Comparison of ENCODE assay signal across 9 cellular contexts in genomic region chr7:128940494-128941322, GRCh38. TPM values are rescaled to one million over a fixed set of nuclear protein-coding genes. Genes with fewer than 3 reads are reported as not detected.
DNase-seq lines count a peak whose midpoint lies in the region; ATAC-seq, FAIRE-seq and TF ChIP-seq lines count a peak whose summit lies in the region.
"Had no signal": no experiment of that assay in that cellular context is flagged by ENCODE, and none has a peak within 500 bp of the region (broad histone marks: within the 10 kb centered on the region; RNA-seq: fewer than 3 reads in every experiment).

No MANE protein-coding gene starts in this region.

- CTCF ChIA-PET in GM12878 (lab: Yijun Ruan, JAX): interaction anchor here (0.6 to 2.9 kb wide), 22 partner anchors 8 to 273 kb away, joined by 3 to 23 read pairs (median 4); partner anchors contain the start of gene KCP

- intact Hi-C loops in GM12878 (cut with micrococcal nuclease; ENCODE audit: unreplicated experiment): loop anchor here (2.0 kb wide), 1 partner anchor 36 kb away; no protein-coding TSS in a partner anchor
- intact Hi-C loops in psoas muscle (cut with DNase I): no loop called here

- SMC1A ChIA-PET in GM12878 (lab: Charles Lee; ENCODE audit: uncharacterized antibody, unreplicated experiment): interaction anchor here (0.7 to 3.7 kb wide), 26 partner anchors 9 to 223 kb away, joined by 3 to 37 read pairs (median 5); partner anchors contain the start of gene TNPO3

- no peak overlapping the region for H3K4me3 ChIP-seq in Jurkat, Clone E6-1 (ENCODE audit: low read length)
- H3K4me3 ChIP-seq in GM12878 (peak overlapping the region; percentile 71), psoas muscle (no peak overlapping the region)
- H3K4me3 ChIP-seq: SJSA1 had no signal

- TF ChIP-seq EP300 in GM12878 (IDR thresholded peaks at IDR 0.05; ENCODE audit: borderline replicate concordance in 1 of 2, control insufficient read depth in 1 of 2, low read depth in 2 of 2, low read length in 2 of 2): peak; percentile 61 to 78; a peak in 2 of 4 replicates

- H3K4me2 ChIP-seq in GM12878 (ENCODE audit: control insufficient read depth, insufficient read depth): peak overlapping the region; percentile 86

- peaks cover 6 to 14% of the 10 kb centered on the region in 2 experiments for H3K36me3 ChIP-seq in GM12878 (ENCODE audit: control insufficient read depth in 2 of 2, insufficient read depth in 2 of 2, low read length in 1 of 2)
- H3K36me3 ChIP-seq in psoas muscle (ENCODE audit: insufficient read depth in 1 of 2, low read depth in 1 of 2): no peaks in the 10 kb centered on the region
- H3K36me3 ChIP-seq: SJSA1 had no signal

- BruUV-seq in GM12878 (replicated peaks; lab: Mats Ljungman, UMichigan): no TSS peak

- H3K27ac ChIP-seq in GM12878 (ENCODE audit: control insufficient read depth, insufficient read depth): peak overlapping the region; percentile 96
- no peak overlapping the region for H3K27ac ChIP-seq in psoas muscle
- H3K27ac ChIP-seq in foreskin keratinocyte: no peak overlapping the region
- H3K27ac ChIP-seq: SJSA1 had no signal

- H3K9ac ChIP-seq in GM12878 (ENCODE audit: control insufficient read depth, insufficient read depth, low read length): peak overlapping the region; percentile 83

- no peaks in the 10 kb centered on the region for H3K27me3 ChIP-seq in GM12878 (replicated peaks in 1 of 2; ENCODE audit: control insufficient read depth in 2 of 2, insufficient read depth in 2 of 2, low read length in 1 of 2)
- H3K27me3 ChIP-seq in psoas muscle (ENCODE audit: insufficient read depth in 3 of 3, low read length in 2 of 3): peaks cover 0 to 38% (median 13%) of the 10 kb centered on the region in 3 donors
- peaks cover 41% of the 10 kb centered on the region for H3K27me3 ChIP-seq in foreskin keratinocyte

- RAD21 ChIA-PET in GM12878 (lab: Charles Lee; ENCODE audit: unreplicated experiment): interaction anchor here (0.5 to 5.6 kb wide), 28 partner anchors 8 to 674 kb away, joined by 3 to 40 read pairs (median 5); partner anchors contain the start of gene TNPO3

- in situ Hi-C loops in GM12878 (cut with MboI): no loop called here

- TF ChIP-seq CTCF in GM12878 (IDR thresholded peaks at IDR 0.05 in 2 of 3, conservative IDR thresholded peaks at IDR 0.05 in 1 of 3; ENCODE audit: control insufficient read depth in 2 of 3, extremely low read depth in 1 of 3, insufficient read depth in 1 of 3, low read depth in 3 of 3, low read length in 3 of 3) (no peak), psoas muscle (IDR thresholded peaks at IDR 0.05) (no peak), foreskin keratinocyte (conservative IDR thresholded peaks at IDR 0.05) (no peak)

- FAIRE-seq in GM18507 (lab: Jason Lieb, UNC) (peak; percentile 94), GM12878 (lab: Jason Lieb, UNC) (peak; percentile 92), frontal cortex (lab: Jason Lieb, UNC) (no peak)

- H3K79me2 ChIP-seq in GM12878 (ENCODE audit: control insufficient read depth, insufficient read depth, low read length): peaks cover 86% of the 10 kb centered on the region

- POLR2A ChIA-PET in GM12878 (lab: Charles Lee): interaction anchor here (0.7 to 6.7 kb wide), 20 partner anchors 9 to 182 kb away, joined by 3 to 107 read pairs (median 6); partner anchors contain the start of genes ATP6V1F, KCP and TNPO3

- peak; percentile 81 for TF ChIP-seq POLR2A in GM12878 (IDR thresholded peaks at IDR 0.05; ENCODE audit: low read depth, low read length)

- DNase-seq in GM18507 (ENCODE audit: extremely low spot score, insufficient read length, low read depth) (peak; percentile 76), GM12878 (ENCODE audit: low read depth, low spot score) (peak; percentile 66), psoas muscle (peak; percentile 60 to 74), foreskin keratinocyte (no peak), NCI-H345 treated with DMSO at 0.1 percent for 48 hours (lab: John Stamatoyannopoulos, UW; ENCODE audit: unreplicated experiment) (no peak), frontal cortex (ENCODE audit: low spot score in 2 of 2) (no peak)
- peak; percentile 39 for DNase-seq in Jurkat, Clone E6-1 (ENCODE audit: low read depth, low spot score)

- no peak overlapping the region; the same call in 1 of the 2 replicates for H2AFZ ChIP-seq in GM12878 (ENCODE audit: control insufficient read depth, low read depth, low read length)

- TF ChIP-seq RAD21 in GM12878 (IDR thresholded peaks at IDR 0.05; ENCODE audit: insufficient read depth, low read depth, low read length): no peak

- H3K4me1 ChIP-seq in GM12878 (ENCODE audit: control insufficient read depth, insufficient read depth, low read length): peaks cover 32% of the 10 kb centered on the region
- no peaks in the 10 kb centered on the region for H3K4me1 ChIP-seq in psoas muscle
- no peaks in the 10 kb centered on the region for H3K4me1 ChIP-seq in foreskin keratinocyte

- no peaks in the 10 kb centered on the region for H4K20me1 ChIP-seq in GM12878 (ENCODE audit: control insufficient read depth, insufficient read depth)

- ATAC-seq in GM21526 (IDR thresholded peaks at IDR 0.05; ENCODE audit: low FRiP score, unreplicated experiment) (peak; percentile 60), GM12878 (peak; percentile 72), psoas muscle (peak in 1 of 4 donors; percentile 41), foreskin keratinocyte (no peak)

- H3K9me3 ChIP-seq in GM12878 (replicated peaks; ENCODE audit: control insufficient read depth, insufficient read depth, low read length) (no peaks in the 10 kb centered on the region), psoas muscle (no peaks in the 10 kb centered on the region)

- under 1% methylated on average over 20 of the region's 20 CpGs for WGBS in GM12878 (ENCODE audit: insufficient coverage, insufficient replicate concordance, low lambda C conversion rate, missing lambda C conversion rate)
- 78 to 82% (median 79%) methylated on average over 20 of the region's 20 CpGs for WGBS in psoas muscle, 3 donors

TF ChIP-seq in GM12878, 131 proteins besides CTCF, POLR2A, EP300 and RAD21 (continues in another document):
- peak in 1 of 2 experiments; percentile 58; a peak in 1 of 4 replicates for TF ChIP-seq SRF (IDR thresholded peaks at IDR 0.05; ENCODE audit: low read depth in 2 of 2, low read length in 2 of 2)
- TF ChIP-seq POLR2AphosphoS5 (IDR thresholded peaks at IDR 0.05; ENCODE audit: low read length): peak; percentile 51; the same call in 1 of the 2 replicates
- TF ChIP-seq RUNX3 (IDR thresholded peaks at IDR 0.05; ENCODE audit: low read length): no peak

RNA-seq across cellular contexts. Expression of gene IRF5, which starts 3.0 kb away (rescaled TPM):
- not detected for polyA plus RNA-seq in Jurkat, Clone E6-1 (2012; ENCODE audit: insufficient read depth, insufficient read length)
- total RNA-seq in GM12878 (2013; cell fraction: nucleolus; rRNA removed): 65.7 and 75.1 TPM in 2 replicates
- total RNA-seq in GM12878 (2014; rRNA removed): 81.7 and 90.0 TPM in 2 replicates
- 33.9 and 36.5 TPM in 2 replicates for total RNA-seq in GM12878 (2014; rRNA removed; fragmentation: Illumina TruSeq; extraction: Trizol)
- 74.6 and 74.9 TPM in 2 replicates for total RNA-seq in GM12878 (2021)
- polyA plus RNA-seq in GM12878 (2011; ENCODE audit: low read depth): 26.5 TPM
- polyA plus RNA-seq in GM12878 (2011; rRNA removed): 31.5 and 55.1 TPM in 2 replicates
- 56.7 and 79.4 TPM in 2 replicates for polyA plus RNA-seq in GM12878 (2011; cell fraction: cytosol; rRNA removed)
- polyA plus RNA-seq in GM12878 (2011; cell fraction: nucleus; rRNA removed): 213 and 230 TPM in 2 replicates
- 45.6 and 55.1 TPM in 2 replicates for polyA plus RNA-seq in GM12878 (2012)
- 23.2 and 39.7 TPM in 2 replicates for polyA plus RNA-seq in GM12878 (2014; fragmentation: Illumina TruSeq; extraction: Trizol)
- 1 to 10 TPM; 5.4 to 8.9 TPM for polyA plus RNA-seq in GM12878 (2014; fragmentation: Nextera tagmentation; extraction: Ambion mirVana)
- polyA plus RNA-seq in GM12878 (2014; rRNA removed): 68.3 and 71.5 TPM in 2 replicates
- polyA plus RNA-seq in GM12878 (2016; fragmentation: Nextera tagmentation; extraction: Ambion mirVana): 10 to 100 TPM; 84.1 to 90.3 TPM
- 49.2 and 83.0 TPM in 2 replicates for polyA minus RNA-seq in GM12878 (2011; rRNA and poly(A)+ RNA removed)
- polyA minus RNA-seq in GM12878 (2011; cell fraction: cytosol; rRNA and poly(A)+ RNA removed): 43.8 and 50.8 TPM in 2 replicates
- polyA minus RNA-seq in GM12878 (2011; cell fraction: nucleus; rRNA and poly(A)+ RNA removed): 46.4 and 73.5 TPM in 2 replicates
- total RNA-seq in psoas muscle: 1 to 10 TPM; 1.2 to 1.6 (median 1.3) TPM
- polyA plus RNA-seq in psoas muscle: under 1 TPM; 0.44 to 0.80 (median 0.78) TPM
- total RNA-seq in foreskin keratinocyte: 0.81 and 1.1 TPM in 2 replicates
- polyA plus RNA-seq in foreskin keratinocyte: 0.71 and 0.74 TPM in 2 replicates
- 1.2 TPM for total RNA-seq in frontal cortex

RNA-seq across cellular contexts. Expression of gene KCP, which starts 30.2 kb away (rescaled TPM):
- 2.0 TPM for polyA plus RNA-seq in Jurkat, Clone E6-1 (2012; ENCODE audit: insufficient read depth, insufficient read length)
- total RNA-seq in GM12878 (2013; cell fraction: nucleolus; rRNA removed): 6.2 and 7.5 TPM in 2 replicates
- total RNA-seq in GM12878 (2014; rRNA removed) (2.9 and 4.2 TPM in 2 replicates), GM12878 (2014; rRNA removed; fragmentation: Illumina TruSeq; extraction: Trizol) (1.1 and 1.4 TPM in 2 replicates), GM12878 (2021) (5.6 and 7.8 TPM in 2 replicates), psoas muscle (under 1 TPM; 0.08 to 0.34 (median 0.23) TPM), foreskin keratinocyte (0.03 TPM in 1 of 2 replicates, not detected in the other), frontal cortex (0.41 TPM)
- polyA plus RNA-seq in GM12878 (2011; ENCODE audit: low read depth): 1.4 TPM
- polyA plus RNA-seq in GM12878 (2011; rRNA removed) (0.45 and 0.76 TPM in 2 replicates), GM12878 (2014; fragmentation: Illumina TruSeq; extraction: Trizol) (0.48 and 1.0 TPM in 2 replicates), GM12878 (2014; fragmentation: Nextera tagmentation; extraction: Ambion mirVana) (under 1 TPM; 0.05 to 0.35 TPM), GM12878 (2014; rRNA removed) (6.0 and 7.6 TPM in 2 replicates), GM12878 (2016; fragmentation: Nextera tagmentation; extraction: Ambion mirVana) (1 to 10 TPM; 4.0 to 4.3 TPM), psoas muscle (under 1 TPM; 0.03 to 0.16 (median 0.12) TPM), foreskin keratinocyte (0.03 TPM in 2 replicates)
- 1.0 and 1.9 TPM in 2 replicates for polyA plus RNA-seq in GM12878 (2011; cell fraction: cytosol; rRNA removed)
- polyA plus RNA-seq in GM12878 (2011; cell fraction: nucleus; rRNA removed): 17.7 and 21.9 TPM in 2 replicates
- 2.9 and 3.4 TPM in 2 replicates for polyA plus RNA-seq in GM12878 (2012)
- 1.1 and 2.2 TPM in 2 replicates for polyA minus RNA-seq in GM12878 (2011; rRNA and poly(A)+ RNA removed)
- polyA minus RNA-seq in GM12878 (2011; cell fraction: cytosol; rRNA and poly(A)+ RNA removed): 0.21 and 1.5 TPM in 2 replicates
- 3.5 and 6.1 TPM in 2 replicates for polyA minus RNA-seq in GM12878 (2011; cell fraction: nucleus; rRNA and poly(A)+ RNA removed)
- total RNA-seq: SJSA1 had no signal

Comparison
In these comparisons a context has a peak if more than half of its experiments do, and no peak if none do; other contexts are left out.
1. DNase-seq: peak in GM18507 (single experiment), Jurkat, Clone E6-1 (single experiment), GM12878 (single experiment) and psoas muscle (2 of 2); none in foreskin keratinocyte (0 of 2), NCI-H345 treated with DMSO at 0.1 percent for 48 hours (single experiment) and frontal cortex (0 of 2).
2. RNA of gene IRF5, which starts 3.0 kb away (total RNA-seq): 33.9 to 90.0 TPM in GM12878; 1.2 to 1.6 TPM in psoas muscle, 1.2 TPM in frontal cortex (single experiment) and 0.81 to 1.1 TPM in foreskin keratinocyte; every median in the first group is over 10 times any median in the second.